Comparison of ENCODE assay signal across 14 cellular contexts in the genomic region with DNA sequence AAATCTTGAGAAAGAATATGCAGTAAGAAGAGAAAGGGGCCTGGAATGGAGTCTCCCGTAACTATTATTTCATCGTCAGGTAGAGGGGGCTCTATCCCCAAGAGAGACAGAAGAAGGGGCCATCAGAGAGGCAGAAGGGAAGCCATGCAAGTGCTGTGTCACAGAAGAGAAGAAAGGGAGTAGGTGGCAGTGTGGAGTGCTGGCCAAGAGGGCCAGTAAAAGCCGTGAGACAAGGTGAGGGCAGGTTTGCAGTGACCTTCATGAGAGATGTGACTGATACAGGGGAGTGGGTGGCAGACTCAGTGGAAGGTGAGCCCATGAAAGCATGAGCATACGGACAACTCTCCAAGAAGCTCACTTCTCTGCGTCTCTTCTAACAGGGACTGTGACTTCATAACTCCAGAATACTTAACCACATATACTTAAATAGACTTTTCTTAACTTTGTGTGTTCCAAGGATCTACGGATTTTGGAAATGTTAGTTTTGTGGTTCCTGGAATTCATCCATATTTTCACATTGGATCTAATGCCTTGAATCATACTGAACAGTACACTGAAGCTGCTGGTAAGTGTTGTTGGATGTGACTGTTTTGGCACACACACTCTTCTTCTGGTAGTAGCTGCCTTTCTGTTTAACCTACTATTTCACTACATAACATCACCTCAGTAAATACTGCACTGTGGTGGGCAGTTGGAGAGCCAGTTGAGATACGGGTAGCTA. TPM values are rescaled to one million over a fixed set of nuclear protein-coding genes. Genes with fewer than 3 reads are reported as not detected.
DNase-seq lines count a peak whose midpoint lies in the region; ATAC-seq, FAIRE-seq and TF ChIP-seq lines count a peak whose summit lies in the region.
"Had no signal": no experiment of that assay in that cellular context is flagged by ENCODE, and none has a peak within 500 bp of the region (broad histone marks: within the 10 kb centered on the region; RNA-seq: fewer than 3 reads in every experiment).

No MANE protein-coding gene starts in this region.

- no peak overlapping the region for H2BK5ac ChIP-seq in trophoblast cell (ENCODE audit: low read depth, low read length, poor library complexity)

- H3K4me1 ChIP-seq in GM23248 (ENCODE audit: insufficient read depth) (no peaks in the 10 kb centered on the region), heart right ventricle (peaks cover 0 to 19% (median 6%) of the 10 kb centered on the region in 9 donors), pancreas (no peaks in the 10 kb centered on the region), trophoblast cell (ENCODE audit: control insufficient read depth in 1 of 2, insufficient read depth in 2 of 2, low read length in 2 of 2) (no peaks in the 10 kb centered on the region)

- H2BK12ac ChIP-seq in trophoblast cell (ENCODE audit: low read length): no peak overlapping the region

- H3F3A ChIP-seq in GM23248 (ENCODE audit: insufficient read depth): no peaks in the 10 kb centered on the region

- no peak overlapping the region for H3K18ac ChIP-seq in trophoblast cell (ENCODE audit: low read length)

- in situ Hi-C loops in GM23248 (cut with MboI): no loop called here

- no peaks in the 10 kb centered on the region for H4K20me1 ChIP-seq in GM23248 (ENCODE audit: insufficient read depth)

- H3K9ac ChIP-seq in GM23248 (no peak overlapping the region), trophoblast cell (ENCODE audit: low read length) (no peak overlapping the region)

- TF ChIP-seq CTCF in heart right ventricle (IDR thresholded peaks at IDR 0.05) (no peak), pancreas (IDR thresholded peaks at IDR 0.05) (no peak)

- H3K9me3 Mint-ChIP-seq in activated naive CD8-positive, alpha-beta T cell treated with anti-CD3 and anti-CD28 coated beads, Interleukin-2, amount 10 ng/mL, durations not matched to agents 7 days and 5 days: no peaks in the 10 kb centered on the region
- H3K9me3 Mint-ChIP-seq: activated CD4-positive, alpha-beta T cell treated with anti-CD3 and anti-CD28 coated beads, Interleukin-2, amount 10 ng/mL, durations not matched to agents 24 days and 14 days; natural killer cell treated with Interleukin-12 subunit alpha and Interleukin-12 subunit beta and Interleukin-15 and Interleukin-18, amount 100 ng/mL, for 72 hours; T-helper 1 cell treated with Interleukin-12 subunit alpha and Interleukin-12 subunit beta and Interleukin-4 antibody, amounts not matched to agents 30 μg/mL and 1 μg/mL, for 36 hours had no signal

- FAIRE-seq in pancreas (lab: Jason Lieb, UNC): peak; percentile 5

- no peaks in the 10 kb centered on the region for H3K9me2 ChIP-seq in GM23248 (ENCODE audit: insufficient read depth)

- POLR2A ChIA-PET in activated naive CD8-positive, alpha-beta T cell treated with anti-CD3 and anti-CD28 coated beads, Interleukin-2, amount 10 ng/mL, durations not matched to agents 7 days and 5 days (lab: Charles Lee): no interaction called here

- H3K79me1 ChIP-seq in trophoblast cell (ENCODE audit: low read length): no peaks in the 10 kb centered on the region

- H4K91ac ChIP-seq in trophoblast cell (ENCODE audit: low read depth, low read length): no peak overlapping the region

- no peak overlapping the region for H3K4me3 Mint-ChIP-seq in activated naive CD8-positive, alpha-beta T cell treated with anti-CD3 and anti-CD28 coated beads, Interleukin-2, amount 10 ng/mL, durations not matched to agents 7 days and 5 days
- H3K4me3 Mint-ChIP-seq: activated CD4-positive, alpha-beta T cell treated with anti-CD3 and anti-CD28 coated beads, Interleukin-2, amount 10 ng/mL, durations not matched to agents 24 days and 14 days; natural killer cell treated with Interleukin-12 subunit alpha and Interleukin-12 subunit beta and Interleukin-15 and Interleukin-18, amount 100 ng/mL, for 72 hours; T-helper 1 cell treated with Interleukin-12 subunit alpha and Interleukin-12 subunit beta and Interleukin-4 antibody, amounts not matched to agents 30 μg/mL and 1 μg/mL, for 36 hours had no signal

- H3K27me3 ChIP-seq in GM23248 (replicated peaks; ENCODE audit: insufficient read depth) (no peaks in the 10 kb centered on the region), heart right ventricle (no peaks in the 10 kb centered on the region), pancreas (no peaks in the 10 kb centered on the region), trophoblast cell (ENCODE audit: insufficient read depth, low read length) (no peaks in the 10 kb centered on the region)

- no peak overlapping the region for H2BK120ac ChIP-seq in trophoblast cell (ENCODE audit: insufficient read depth, low read length, poor library complexity)

- DNase-seq in GM23248 (peak; percentile 3), heart right ventricle (no peak), pancreas (no peak), RKO (ENCODE audit: low spot score) (no peak), trophoblast cell (no peak)
- DNase-seq in activated naive CD8-positive, alpha-beta T cell treated with anti-CD3 and anti-CD28 coated beads, Interleukin-2, amount 10 ng/mL, durations not matched to agents 7 days and 5 days: no peak
- DNase-seq: activated CD4-positive, alpha-beta T cell treated with anti-CD3 and anti-CD28 coated beads, Interleukin-2, amount 10 ng/mL, durations not matched to agents 24 days and 14 days; erythroblast; stimulated activated CD4-positive, alpha-beta T cell treated with anti-CD3 and anti-CD28 coated beads, Interleukin-12 subunit alpha, Interleukin-12 subunit beta, amount 100 ng/mL, for 4 hours had no signal

- no peak overlapping the region for H3K4ac ChIP-seq in trophoblast cell (ENCODE audit: low read depth, low read length)

- H3K79me2 ChIP-seq in GM23248 (ENCODE audit: insufficient read depth) (no peaks in the 10 kb centered on the region), trophoblast cell (ENCODE audit: control insufficient read depth, insufficient read depth, low read length, poor library complexity) (no peaks in the 10 kb centered on the region)

- no peak overlapping the region for H3K23ac ChIP-seq in trophoblast cell (ENCODE audit: low read length)

- H4K12ac ChIP-seq in trophoblast cell (ENCODE audit: low read depth, low read length): no peak overlapping the region

- H3K27ac ChIP-seq in GM23248: no peak overlapping the region
- peak overlapping the region; percentile 20 to 88 (median 82) for H3K27ac ChIP-seq in heart right ventricle
- H3K27ac ChIP-seq in pancreas: no peak overlapping the region
- no peak overlapping the region for H3K27ac ChIP-seq in trophoblast cell (ENCODE audit: low read depth, low read length)

- H3K4me3 ChIP-seq in GM23248: no peak overlapping the region
- no peak overlapping the region for H3K4me3 ChIP-seq in heart right ventricle
- H3K4me3 ChIP-seq in pancreas: no peak overlapping the region
- H3K4me3 ChIP-seq in trophoblast cell (ENCODE audit: low read depth, low read length): no peak overlapping the region

- H3K4me2 ChIP-seq in GM23248 (ENCODE audit: unreplicated experiment) (no peak overlapping the region), trophoblast cell (ENCODE audit: low read length) (no peak overlapping the region)

- H4K8ac ChIP-seq in trophoblast cell (ENCODE audit: low read depth, low read length): no peak overlapping the region

- H3K36me3 ChIP-seq in GM23248 (ENCODE audit: low read depth) (no peaks in the 10 kb centered on the region), heart right ventricle (peaks cover 0 to 71% (median 10%) of the 10 kb centered on the region in 9 donors), pancreas (peaks cover 0 to 29% (median 15%) of the 10 kb centered on the region in 3 donors), trophoblast cell (ENCODE audit: control insufficient read depth in 1 of 2, insufficient read depth in 2 of 2, low read length in 2 of 2) (no peaks in the 10 kb centered on the region)

- no peak for ATAC-seq in activated naive CD8-positive, alpha-beta T cell treated with anti-CD3 and anti-CD28 coated beads, Interleukin-2, amount 10 ng/mL, durations not matched to agents 7 days and 5 days (ENCODE audit: low read depth)
- peak; percentile 20 to 88 (median 88) for ATAC-seq in heart right ventricle
- ATAC-seq in pancreas: peak in 1 of 4 donors; percentile 44
- no peak for ATAC-seq in HG03025 (IDR thresholded peaks at IDR 0.05; ENCODE audit: low FRiP score, unreplicated experiment)
- no peak for ATAC-seq in HG02970 (IDR thresholded peaks at IDR 0.05; ENCODE audit: low FRiP score, unreplicated experiment)

- H3K27me3 Mint-ChIP-seq in activated naive CD8-positive, alpha-beta T cell treated with anti-CD3 and anti-CD28 coated beads, Interleukin-2, amount 10 ng/mL, durations not matched to agents 7 days and 5 days: no peaks in the 10 kb centered on the region
- H3K27me3 Mint-ChIP-seq: activated CD4-positive, alpha-beta T cell treated with anti-CD3 and anti-CD28 coated beads, Interleukin-2, amount 10 ng/mL, durations not matched to agents 24 days and 14 days; natural killer cell treated with Interleukin-12 subunit alpha and Interleukin-12 subunit beta and Interleukin-15 and Interleukin-18, amount 100 ng/mL, for 72 hours had no signal

- no peak overlapping the region for H2AK5ac ChIP-seq in trophoblast cell (ENCODE audit: low read length)

- H3K4me1 Mint-ChIP-seq in activated naive CD8-positive, alpha-beta T cell treated with anti-CD3 and anti-CD28 coated beads, Interleukin-2, amount 10 ng/mL, durations not matched to agents 7 days and 5 days: peaks cover under 1% of the 10 kb centered on the region
- H3K4me1 Mint-ChIP-seq: activated CD4-positive, alpha-beta T cell treated with anti-CD3 and anti-CD28 coated beads, Interleukin-2, amount 10 ng/mL, durations not matched to agents 24 days and 14 days had no signal

- WGBS in GM23248 (ENCODE audit: low coverage in 1 of 2, low lambda C conversion rate in 2 of 2, missing lambda C conversion rate in 2 of 2), 2 experiments: 70 to 76% methylated on average over 7 of the region's 7 CpGs
- WGBS in heart right ventricle, 2 donors: 71 to 75% methylated on average over 7 of the region's 7 CpGs
- WGBS in pancreas, 2 donors: 77 to 78% methylated on average over 7 of the region's 7 CpGs
- WGBS in trophoblast cell (ENCODE audit: extremely low coverage, insufficient coverage, insufficient read length): no CpG with 5 or more reads among the region's 7 CpGs

- no peaks in the 10 kb centered on the region for H3K9me3 ChIP-seq in GM23248 (ENCODE audit: low read depth)
- H3K9me3 ChIP-seq in heart right ventricle: no peaks in the 10 kb centered on the region
- H3K9me3 ChIP-seq in pancreas: no peaks in the 10 kb centered on the region
- H3K9me3 ChIP-seq in trophoblast cell (ENCODE audit: insufficient read depth, low read depth, low read length): no peaks in the 10 kb centered on the region

- no peak overlapping the region for H3K14ac ChIP-seq in trophoblast cell (ENCODE audit: low read length)

- intact Hi-C loops in heart right ventricle (cut with DNase I) (no loop called here), pancreas (cut with DNase I) (no loop called here)

- H3K36me3 Mint-ChIP-seq in activated naive CD8-positive, alpha-beta T cell treated with anti-CD3 and anti-CD28 coated beads, Interleukin-2, amount 10 ng/mL, durations not matched to agents 7 days and 5 days: peaks cover 24% of the 10 kb centered on the region

- peak overlapping the region; percentile 17 for H3K27ac Mint-ChIP-seq in activated naive CD8-positive, alpha-beta T cell treated with anti-CD3 and anti-CD28 coated beads, Interleukin-2, amount 10 ng/mL, durations not matched to agents 7 days and 5 days
- H3K27ac Mint-ChIP-seq: activated CD4-positive, alpha-beta T cell treated with anti-CD3 and anti-CD28 coated beads, Interleukin-2, amount 10 ng/mL, durations not matched to agents 24 days and 14 days; natural killer cell treated with Interleukin-12 subunit alpha and Interleukin-12 subunit beta and Interleukin-15 and Interleukin-18, amount 100 ng/mL, for 72 hours; T-helper 1 cell treated with Interleukin-12 subunit alpha and Interleukin-12 subunit beta and Interleukin-4 antibody, amounts not matched to agents 30 μg/mL and 1 μg/mL, for 36 hours had no signal

- no peak overlapping the region for H2AFZ ChIP-seq in GM23248
- H2AFZ ChIP-seq in trophoblast cell (ENCODE audit: insufficient read depth, low read length, poor library complexity): no peak overlapping the region

RNA-seq across cellular contexts. Expression of gene PM20D2, which starts 15.6 kb away (rescaled TPM):
- 3.0 and 6.8 TPM in 2 replicates for total RNA-seq in GM23248 (2014; rRNA removed; shearing (Covaris generic))
- 2.0 and 2.1 TPM in 2 replicates for polyA plus RNA-seq in GM23248 (2016; fragmentation: Nextera tagmentation; extraction: Ambion mirVana)
- 10 to 100 TPM; 18.9 to 20.6 TPM for total RNA-seq in activated naive CD8-positive, alpha-beta T cell treated with anti-CD3 and anti-CD28 coated beads, Interleukin-2, amount 10 ng/mL, durations not matched to agents 7 days and 5 days
- total RNA-seq in heart right ventricle: 10 to 100 TPM in 3 of 10 donors, 1 to 10 TPM in 7; 6.0 to 14.3 (median 8.4) TPM
- 1 to 10 TPM; 3.2 to 6.3 TPM for polyA plus RNA-seq in heart right ventricle
- 10 to 100 TPM in 1 of 6 donors, 1 to 10 TPM in 5; 4.3 to 11.0 (median 5.3) TPM for total RNA-seq in pancreas
- polyA plus RNA-seq in pancreas: 1 to 10 TPM; 3.6 to 8.1 TPM
- 3.2 and 3.3 TPM in 2 replicates for polyA plus RNA-seq in trophoblast cell (2013)

RNA-seq across cellular contexts. Expression of gene SRSF12, which starts 43.6 kb away (rescaled TPM):
- under 0.01 and 0.65 TPM in 2 replicates for total RNA-seq in GM23248 (2014; rRNA removed; shearing (Covaris generic))
- 0.59 and 0.60 TPM in 2 replicates for polyA plus RNA-seq in GM23248 (2016; fragmentation: Nextera tagmentation; extraction: Ambion mirVana)
- total RNA-seq in activated naive CD8-positive, alpha-beta T cell treated with anti-CD3 and anti-CD28 coated beads, Interleukin-2, amount 10 ng/mL, durations not matched to agents 7 days and 5 days: not detected
- under 1 TPM in 8 of 10 donors, not detected in 2; 0.06 to 0.47 (median 0.17) TPM for total RNA-seq in heart right ventricle
- under 1 TPM; 0.15 to 0.32 TPM for polyA plus RNA-seq in heart right ventricle
- 1 to 10 TPM in 2 of 6 donors, under 1 TPM in 4; 0.37 to 1.6 (median 0.55) TPM for total RNA-seq in pancreas
- polyA plus RNA-seq in pancreas: 1 to 10 TPM; 1.0 to 1.4 TPM
- 3.5 and 4.3 TPM in 2 replicates for polyA plus RNA-seq in trophoblast cell (2013)
- total RNA-seq: M059J had no signal

RNA-seq across cellular contexts. Expression of gene GABRR1, which starts 55.7 kb away (rescaled TPM):
- not detected in 2 replicates for total RNA-seq in GM23248 (2014; rRNA removed; shearing (Covaris generic))
- polyA plus RNA-seq in GM23248 (2016; fragmentation: Nextera tagmentation; extraction: Ambion mirVana) (not detected in 2 replicates), heart right ventricle (under 1 TPM in 1 of 2 donors, not detected in 1; 0.01 TPM), pancreas (under 1 TPM in 1 of 2 donors, not detected in 1; 0.02 TPM)
- not detected for total RNA-seq in activated naive CD8-positive, alpha-beta T cell treated with anti-CD3 and anti-CD28 coated beads, Interleukin-2, amount 10 ng/mL, durations not matched to agents 7 days and 5 days
- total RNA-seq in heart right ventricle (not detected), pancreas (not detected)
- 0.03 TPM in 2 replicates for polyA plus RNA-seq in trophoblast cell (2013)
- total RNA-seq: activated CD4-positive, alpha-beta T cell treated with anti-CD3 and anti-CD28 coated beads, Interleukin-2, amount 10 ng/mL, durations not matched to agents 24 days and 14 days; M059J; natural killer cell treated with Interleukin-12 subunit alpha and Interleukin-12 subunit beta and Interleukin-15 and Interleukin-18, amount 100 ng/mL, for 72 hours had no signal

Comparison
In these comparisons a context has a peak if more than half of its experiments do, and no peak if none do; other contexts are left out.
1. H3K27ac ChIP-seq: peak in heart right ventricle (10 of 10); none in GM23248 (single experiment), pancreas (0 of 4) and trophoblast cell (single experiment).
2. ATAC-seq: peak in heart right ventricle (8 of 8); none in activated naive CD8-positive, alpha-beta T cell treated with anti-CD3 and anti-CD28 coated beads, Interleukin-2, amount 10 ng/mL, durations not matched to agents 7 days and 5 days (single experiment), HG03025 (single experiment) and HG02970 (single experiment).